Comparison of ENCODE assay signal across 19 cellular contexts in genomic region chr1:112793631-112794565, GRCh38.
DNase-seq lines count a peak whose midpoint lies in the region; ATAC-seq and TF ChIP-seq lines count a peak whose summit lies in the region.
"Had no signal": no experiment of that assay in that cellular context is flagged by ENCODE, and none has a peak within 500 bp of the region (broad histone marks: within the 10 kb centered on the region; RNA-seq: fewer than 3 reads in every experiment).

No MANE protein-coding gene starts in this region.

- no peaks in the 10 kb centered on the region for H3K79me2 ChIP-seq in GM23338 (replicated peaks; ENCODE audit: insufficient read depth)
- H3K79me2 ChIP-seq in hepatocyte, result no peaks in the 10 kb centered on the region
- H3K79me2 ChIP-seq in parathyroid adenoma, result no peaks in the 10 kb centered on the region

- no peaks in the 10 kb centered on the region for H3K36me3 ChIP-seq in GM23338 (ENCODE audit: insufficient read depth)
- no peaks in the 10 kb centered on the region for H3K36me3 ChIP-seq in hepatocyte (replicated peaks; ENCODE audit: insufficient read depth, low read depth)
- H3K36me3 ChIP-seq in parathyroid adenoma (ENCODE audit: control insufficient read depth, insufficient read depth, low read length), result no peaks in the 10 kb centered on the region
- H3K36me3 ChIP-seq in uterus, result no peaks in the 10 kb centered on the region
- H3K36me3 ChIP-seq: suprapubic skin had no signal

- peaks cover 4% of the 10 kb centered on the region; the same call in 1 of the 3 replicates for H3K36me3 Mint-ChIP-seq in GM23338 (ENCODE audit: low read depth)
- H3K36me3 Mint-ChIP-seq: activated naive CD8-positive, alpha-beta T cell treated with anti-CD3 and anti-CD28 coated beads for 36 hours; brain; naive thymus-derived CD8-positive, alpha-beta T cell had no signal

- peaks cover 3% of the 10 kb centered on the region; the same call in 1 of the 3 replicates for H3K9me3 Mint-ChIP-seq in GM23338
- H3K9me3 Mint-ChIP-seq: activated naive CD8-positive, alpha-beta T cell treated with anti-CD3 and anti-CD28 coated beads for 36 hours; brain; naive thymus-derived CD8-positive, alpha-beta T cell had no signal

- H3K9me3 ChIP-seq in hepatocyte (ENCODE audit: low read depth) (no peaks in the 10 kb centered on the region), parathyroid adenoma (ENCODE audit: control insufficient read depth, low read length) (no peaks in the 10 kb centered on the region), uterus (no peaks in the 10 kb centered on the region)
- H3K9me3 ChIP-seq: suprapubic skin had no signal

- TF ChIP-seq CTCF in GM23338 (conservative IDR thresholded peaks at IDR 0.05; ENCODE audit: low read depth in 2 of 2) (no peak), hepatocyte (IDR thresholded peaks at IDR 0.05; ENCODE audit: poor library complexity) (no peak), parathyroid adenoma (IDR thresholded peaks at IDR 0.05) (no peak), uterus (IDR thresholded peaks at IDR 0.05) (no peak), GM13976 (IDR thresholded peaks at IDR 0.05; ENCODE audit: borderline replicate concordance, control extremely low read depth, extremely low read depth, insufficient read depth, missing control alignments) (no peak)

- peaks cover 39% of the 10 kb centered on the region for H3K4me1 ChIP-seq in GM23338 (ENCODE audit: insufficient read depth)
- peaks cover 22% of the 10 kb centered on the region for H3K4me1 ChIP-seq in hepatocyte (ENCODE audit: insufficient read depth)
- H3K4me1 ChIP-seq in parathyroid adenoma, result peaks cover 5% of the 10 kb centered on the region
- H3K4me1 ChIP-seq in uterus, result no peaks in the 10 kb centered on the region
- H3K4me1 ChIP-seq: suprapubic skin had no signal

- H3K27me3 Mint-ChIP-seq in GM23338 (ENCODE audit: insufficient read depth, low read depth, poor library complexity), result peaks cover 10% of the 10 kb centered on the region
- H3K27me3 Mint-ChIP-seq: activated naive CD8-positive, alpha-beta T cell treated with anti-CD3 and anti-CD28 coated beads for 36 hours had no signal

- H3K4me1 Mint-ChIP-seq in GM23338, result peaks cover 54% of the 10 kb centered on the region

- no peak overlapping the region for H3K27ac Mint-ChIP-seq in GM23338
- H3K27ac Mint-ChIP-seq: activated naive CD8-positive, alpha-beta T cell treated with anti-CD3 and anti-CD28 coated beads for 36 hours; brain; naive thymus-derived CD8-positive, alpha-beta T cell had no signal

- ATAC-seq in GM23338, result peak; percentile 54
- ATAC-seq in GM21576 (IDR thresholded peaks at IDR 0.05; ENCODE audit: unreplicated experiment), result no peak
- ATAC-seq: naive thymus-derived CD8-positive, alpha-beta T cell had no signal

- in situ Hi-C loops in GM13976 (cut with MboI; ENCODE audit: low sequenced_read_pairs, unreplicated experiment), result no loop called here
- in situ Hi-C loops in KBM-7 (cut with MboI; ENCODE audit: low pct_unique_long_range_greater_than_20kb, low sequenced_read_pairs), result no loop called here

- no peak overlapping the region for H3K27ac ChIP-seq in GM23338 (ENCODE audit: low read depth)
- peak overlapping the region; percentile 58 for H3K27ac ChIP-seq in hepatocyte
- H3K27ac ChIP-seq in parathyroid adenoma, result no peak overlapping the region
- H3K27ac ChIP-seq in uterus, result no peak overlapping the region
- H3K27ac ChIP-seq: SK-N-MC, suprapubic skin had no signal

- H3K9ac ChIP-seq in parathyroid adenoma, result no peak overlapping the region

- H4K20me1 ChIP-seq in GM23338 (replicated peaks; ENCODE audit: insufficient read depth), result no peaks in the 10 kb centered on the region
- H4K20me1 ChIP-seq in hepatocyte (ENCODE audit: insufficient read depth, poor library complexity, severe bottlenecking), result no peaks in the 10 kb centered on the region

- H2AFZ ChIP-seq in GM23338, result no peak overlapping the region
- H2AFZ ChIP-seq in hepatocyte, result no peak overlapping the region
- H2AFZ ChIP-seq in parathyroid adenoma, result peak overlapping the region; percentile 60

- intact Hi-C loops in uterus (cut with DNase I; ENCODE audit: low total_unique reads), result no loop called here

- H3K9me2 ChIP-seq in GM23338 (ENCODE audit: insufficient read depth) (peaks cover 13% of the 10 kb centered on the region; the same call in 1 of the 2 replicates), hepatocyte (replicated peaks; ENCODE audit: insufficient read depth) (no peaks in the 10 kb centered on the region)

- H3F3A ChIP-seq in GM23338 (replicated peaks; ENCODE audit: low read depth), result peaks cover 11% of the 10 kb centered on the region

- H3K4me2 ChIP-seq in GM23338, result peak overlapping the region; percentile 70
- peak overlapping the region; percentile 8 for H3K4me2 ChIP-seq in hepatocyte
- H3K4me2 ChIP-seq in parathyroid adenoma (ENCODE audit: low read length), result no peak overlapping the region

- DNase-seq in GM23338 (ENCODE audit: low spot score), result no peak
- peak; percentile 73 for DNase-seq in NCI-H526 treated with DMSO at 0.1 percent for 48 hours (lab: John Stamatoyannopoulos, UW)
- DNase-seq in hepatocyte (ENCODE audit: low spot score), result no peak
- no peak for DNase-seq in uterus
- DNase-seq in GM13976 (ENCODE audit: low spot score), result no peak
- no peak for DNase-seq in KBM-7
- DNase-seq: activated CD4-positive, alpha-beta T cell treated with anti-CD3 and anti-CD28 coated beads, Interleukin-2, amount 50 U/mL, for 4 hours; activated CD8-positive, alpha-beta memory T cell treated with anti-CD3 and anti-CD28 coated beads, Interleukin-2, amount 50 U/mL, for 4 hours; activated naive CD8-positive, alpha-beta T cell treated with anti-CD3 and anti-CD28 coated beads for 36 hours; DMS 273 treated with DMSO at 0.1 percent for 48 hours; mesenchymal stem cell; naive thymus-derived CD8-positive, alpha-beta T cell; NCI-H1092; NCI-H2029 had no signal

- WGBS in hepatocyte (ENCODE audit: low lambda C conversion rate, missing lambda C conversion rate), result 73% methylated on average over 10 of the region's 10 CpGs

- no peak overlapping the region for H3K4me3 Mint-ChIP-seq in GM23338
- H3K4me3 Mint-ChIP-seq: activated naive CD8-positive, alpha-beta T cell treated with anti-CD3 and anti-CD28 coated beads for 36 hours; brain; naive thymus-derived CD8-positive, alpha-beta T cell had no signal

- H3K4me3 ChIP-seq in GM23338 (0 out of 2 replicates have a peak overlapping the region, but pooled peaks have one; percentile 2), hepatocyte (no peak overlapping the region), parathyroid adenoma (ENCODE audit: low read depth, low read length) (no peak overlapping the region), uterus (no peak overlapping the region)
- H3K4me3 ChIP-seq: SK-N-MC, suprapubic skin had no signal

- H3K27me3 ChIP-seq in GM23338 (ENCODE audit: insufficient read depth) (peaks cover 25% of the 10 kb centered on the region), hepatocyte (no peaks in the 10 kb centered on the region), parathyroid adenoma (ENCODE audit: control insufficient read depth, insufficient read depth, low read length) (no peaks in the 10 kb centered on the region), uterus (no peaks in the 10 kb centered on the region)
- H3K27me3 ChIP-seq: suprapubic skin had no signal

- TF ChIP-seq POLR2A in uterus (IDR thresholded peaks at IDR 0.05), result no peak
